In genomic region chr17:59521465-59522126, GRCh38 we compare ENCODE assay signal across 7 cellular contexts. TPM values are rescaled to one million over a fixed set of nuclear protein-coding genes. Genes with fewer than 3 reads are reported as not detected.
DNase-seq lines count a peak whose midpoint lies in the region; TF ChIP-seq lines count a peak whose summit lies in the region.

No MANE protein-coding gene starts in this region.

- no peaks in the 10 kb centered on the region for H3K9me3 Mint-ChIP-seq in MCF 10A (ENCODE audit: unreplicated experiment)

- DNase-seq in GM12865 (ENCODE audit: low read depth) (peak; percentile 58), NCI-H146 treated with DMSO at 0.1 percent for 48 hours (lab: John Stamatoyannopoulos, UW; ENCODE audit: unreplicated experiment) (peak; percentile 53), MCF 10A (ENCODE audit: unreplicated experiment) (peak; percentile 67), iris pigment epithelial cell (ENCODE audit: low read depth) (peak; percentile 49), cerebellar nuclear complex (lab: John Stamatoyannopoulos, UW) (no peak)
- DNase-seq in stimulated activated CD4-positive, alpha-beta T cell treated with anti-CD3 and anti-CD28 coated beads, Interleukin-2, amount 100 ng/mL, for 4 hours (ENCODE audit: low read depth): peak; percentile 28

- peaks cover 12% of the 10 kb centered on the region for H3K4me1 Mint-ChIP-seq in MCF 10A (ENCODE audit: insufficient read depth, unreplicated experiment)

- no peaks in the 10 kb centered on the region for H3K27me3 Mint-ChIP-seq in MCF 10A (ENCODE audit: insufficient read depth, unreplicated experiment)

- TF ChIP-seq CTCF in GM12865 (IDR thresholded peaks at IDR 0.05; ENCODE audit: insufficient read depth, low read depth, low read length, missing control alignments): peak; percentile 87
- peak; percentile 94 for TF ChIP-seq CTCF in VCaP (conservative IDR thresholded peaks at IDR 0.05)
- TF ChIP-seq CTCF in MCF 10A (IDR thresholded peaks at IDR 0.05; ENCODE audit: unreplicated experiment): peak; percentile 85

- H3K27ac Mint-ChIP-seq in MCF 10A (ENCODE audit: low read depth, unreplicated experiment): peak overlapping the region; percentile 50

- intact Hi-C loops in MCF 10A (cut with micrococcal nuclease): loop anchor here (1.0 to 2.0 kb wide), 2 partner anchors 210 to 337 kb away; no protein-coding TSS in a partner anchor

- H3K4me3 Mint-ChIP-seq in MCF 10A (ENCODE audit: unreplicated experiment): no peak overlapping the region

- no peak overlapping the region for H3K4me3 ChIP-seq in GM12865 (ENCODE audit: low read depth, low read length)

- POLR2A ChIA-PET in MCF 10A (lab: Yijun Ruan, JAX): interaction anchor here (0.6 to 1.0 kb wide), 3 partner anchors 97 to 401 kb away, joined by 3 to 4 read pairs (median 3); no protein-coding TSS in a partner anchor

- H3K27ac ChIP-seq in VCaP: no peak overlapping the region

- no peaks in the 10 kb centered on the region for H3K36me3 Mint-ChIP-seq in MCF 10A (ENCODE audit: insufficient read depth, unreplicated experiment)

- BruUV-seq in MCF 10A (replicated peaks; lab: Mats Ljungman, UMichigan): no TSS peak

- CTCF ChIA-PET in MCF 10A (lab: Yijun Ruan, JAX): interaction anchor here (0.6 to 3.3 kb wide), 20 partner anchors 8 to 456 kb away, joined by 3 to 20 read pairs (median 4); no protein-coding TSS in a partner anchor

RNA-seq across cellular contexts. Expression of gene DHX40, which starts 43.8 kb away (rescaled TPM):
- 21.4 and 23.3 TPM in 2 replicates for total RNA-seq in MCF 10A (2022)

Comparison
In these comparisons a context has a peak if more than half of its experiments do, and no peak if none do; other contexts are left out.
1. DNase-seq: peak in GM12865 (single experiment), NCI-H146 treated with DMSO at 0.1 percent for 48 hours (single experiment), MCF 10A (single experiment), iris pigment epithelial cell (single experiment) and stimulated activated CD4-positive, alpha-beta T cell treated with anti-CD3 and anti-CD28 coated beads, Interleukin-2, amount 100 ng/mL, for 4 hours (single experiment); none in cerebellar nuclear complex (0 of 2).
2. Peak in every context shown above with its lines, with median percentiles within 50 percentile points of each other: CTCF ChIP-seq.